22 cellular contexts compared by ENCODE assay signal in genomic region chr22:17963015-17963414, GRCh38.
A peak's percentile ranks its signal among the peaks of the same experiment; 100 is the strongest.
DNase-seq lines count a peak whose midpoint lies in the region; ATAC-seq, FAIRE-seq and TF ChIP-seq lines count a peak whose summit lies in the region.
"Had no signal": no experiment of that assay in that cellular context is flagged by ENCODE, and none has a peak within 500 bp of the region (broad histone marks: within the 10 kb centered on the region; RNA-seq: fewer than 3 reads in every experiment).

No MANE protein-coding gene starts in this region.

- TF ChIP-seq CTCF in astrocyte (IDR thresholded peaks at IDR 0.05; ENCODE audit: insufficient read depth, low read depth, low read length), result no peak

- H3K27me3 ChIP-seq in BLaER1, result no peaks in the 10 kb centered on the region
- H3K27me3 ChIP-seq in CD4-positive, CD25-positive, alpha-beta regulatory T cell (ENCODE audit: control insufficient read depth, insufficient read depth, low read length), result no peaks in the 10 kb centered on the region
- H3K27me3 ChIP-seq in astrocyte (ENCODE audit: insufficient read depth, low read length), result no peaks in the 10 kb centered on the region
- H3K27me3 ChIP-seq: MG63 had no signal

- no peak for FAIRE-seq in astrocyte (lab: Jason Lieb, UNC)
- FAIRE-seq: D721Med, GM19239, H54 had no signal

- H3K79me2 ChIP-seq in astrocyte (ENCODE audit: insufficient read depth, low read length), result peaks cover 89% of the 10 kb centered on the region

- peaks cover 58% of the 10 kb centered on the region for H3K4me1 ChIP-seq in BLaER1
- H3K4me1 ChIP-seq in CD4-positive, CD25-positive, alpha-beta regulatory T cell (ENCODE audit: control insufficient read depth, insufficient read depth, low read length, poor library complexity, severe bottlenecking), result no peaks in the 10 kb centered on the region
- H3K4me1 ChIP-seq in astrocyte (ENCODE audit: insufficient read depth, low read length), result no peaks in the 10 kb centered on the region

- H3K9me3 Mint-ChIP-seq in CD4-positive, CD25-positive, alpha-beta regulatory T cell, result no peaks in the 10 kb centered on the region
- H3K9me3 Mint-ChIP-seq in astrocyte (ENCODE audit: unreplicated experiment), result no peaks in the 10 kb centered on the region
- H3K9me3 Mint-ChIP-seq in stimulated activated memory B cell treated with anti-CD40 and anti-IgM and Interleukin-4, amounts not matched to agents 10 μg/mL and 1 μg/mL and 100 μg/mL, for 72 hours, result no peaks in the 10 kb centered on the region
- no peaks in the 10 kb centered on the region for H3K9me3 Mint-ChIP-seq in activated T-helper 1 cell treated with anti-CD3 and anti-CD28 coated beads, Interleukin-12 subunit alpha, Interleukin-12 subunit beta, Interleukin-2, Interleukin-4 antibody, amounts not matched to agents 30 ng/mL and 10 ng/mL and 1 ng/mL, durations not matched to agents 14 hours and 24 hours and 36 hours
- H3K9me3 Mint-ChIP-seq: CD4-positive, alpha-beta T cell had no signal

- H3K4me2 ChIP-seq in BLaER1 (peak overlapping the region; percentile 77; the same call in 1 of the 2 replicates), astrocyte (ENCODE audit: low read length) (no peak overlapping the region)
- H3K4me2 ChIP-seq: PC-9 had no signal

- H3K27ac Mint-ChIP-seq in CD4-positive, CD25-positive, alpha-beta regulatory T cell, result peak overlapping the region in 2 of 3 donors; percentile 43 to 62
- no peak overlapping the region for H3K27ac Mint-ChIP-seq in astrocyte (ENCODE audit: unreplicated experiment)
- peak overlapping the region; percentile 30 for H3K27ac Mint-ChIP-seq in stimulated activated memory B cell treated with anti-CD40 and anti-IgM and Interleukin-4, amounts not matched to agents 10 μg/mL and 1 μg/mL and 100 μg/mL, for 72 hours
- H3K27ac Mint-ChIP-seq in activated T-helper 1 cell treated with anti-CD3 and anti-CD28 coated beads, Interleukin-12 subunit alpha, Interleukin-12 subunit beta, Interleukin-2, Interleukin-4 antibody, amounts not matched to agents 30 ng/mL and 10 ng/mL and 1 ng/mL, durations not matched to agents 14 hours and 24 hours and 36 hours, result no peak overlapping the region
- H3K27ac Mint-ChIP-seq: CD4-positive, alpha-beta T cell had no signal

- H3K36me3 Mint-ChIP-seq in CD4-positive, CD25-positive, alpha-beta regulatory T cell, result peaks cover 9% of the 10 kb centered on the region
- peaks cover 19% of the 10 kb centered on the region for H3K36me3 Mint-ChIP-seq in astrocyte (ENCODE audit: low read depth, unreplicated experiment)
- H3K36me3 Mint-ChIP-seq in stimulated activated memory B cell treated with anti-CD40 and anti-IgM and Interleukin-4, amounts not matched to agents 10 μg/mL and 1 μg/mL and 100 μg/mL, for 72 hours, result peaks cover 38% of the 10 kb centered on the region
- H3K36me3 Mint-ChIP-seq in activated T-helper 1 cell treated with anti-CD3 and anti-CD28 coated beads, Interleukin-12 subunit alpha, Interleukin-12 subunit beta, Interleukin-2, Interleukin-4 antibody, amounts not matched to agents 30 ng/mL and 10 ng/mL and 1 ng/mL, durations not matched to agents 14 hours and 24 hours and 36 hours (ENCODE audit: low read depth), result no peaks in the 10 kb centered on the region

- H3K4me3 ChIP-seq in BLaER1 (no peak overlapping the region), astrocyte (ENCODE audit: insufficient read depth, low read depth, low read length) (no peak overlapping the region)
- H3K4me3 ChIP-seq in CD4-positive, CD25-positive, alpha-beta regulatory T cell (ENCODE audit: low read depth, low read length), result no peak overlapping the region
- H3K4me3 ChIP-seq: MG63, PC-9 had no signal

- H4K20me1 ChIP-seq in BLaER1 (peaks cover 92% of the 10 kb centered on the region), astrocyte (ENCODE audit: insufficient read depth, low read length) (peaks cover 82% of the 10 kb centered on the region)

- H3K27me3 Mint-ChIP-seq in CD4-positive, CD25-positive, alpha-beta regulatory T cell, result no peaks in the 10 kb centered on the region
- H3K27me3 Mint-ChIP-seq in astrocyte (ENCODE audit: low read depth, unreplicated experiment), result no peaks in the 10 kb centered on the region
- no peaks in the 10 kb centered on the region for H3K27me3 Mint-ChIP-seq in stimulated activated memory B cell treated with anti-CD40 and anti-IgM and Interleukin-4, amounts not matched to agents 10 μg/mL and 1 μg/mL and 100 μg/mL, for 72 hours
- no peaks in the 10 kb centered on the region for H3K27me3 Mint-ChIP-seq in activated T-helper 1 cell treated with anti-CD3 and anti-CD28 coated beads, Interleukin-12 subunit alpha, Interleukin-12 subunit beta, Interleukin-2, Interleukin-4 antibody, amounts not matched to agents 30 ng/mL and 10 ng/mL and 1 ng/mL, durations not matched to agents 14 hours and 24 hours and 36 hours (ENCODE audit: insufficient read depth)
- H3K27me3 Mint-ChIP-seq: CD4-positive, alpha-beta T cell had no signal

- no peak overlapping the region for H3K9ac ChIP-seq in BLaER1
- no peak overlapping the region for H3K9ac ChIP-seq in astrocyte (ENCODE audit: low read length)

- H3K4me1 Mint-ChIP-seq in CD4-positive, CD25-positive, alpha-beta regulatory T cell, result peaks cover 0 to 15% (median 6%) of the 10 kb centered on the region in 4 donors
- H3K4me1 Mint-ChIP-seq in astrocyte (ENCODE audit: low read depth, unreplicated experiment), result peaks cover 45% of the 10 kb centered on the region
- peaks cover 83% of the 10 kb centered on the region for H3K4me1 Mint-ChIP-seq in stimulated activated memory B cell treated with anti-CD40 and anti-IgM and Interleukin-4, amounts not matched to agents 10 μg/mL and 1 μg/mL and 100 μg/mL, for 72 hours
- no peaks in the 10 kb centered on the region for H3K4me1 Mint-ChIP-seq in activated T-helper 1 cell treated with anti-CD3 and anti-CD28 coated beads, Interleukin-12 subunit alpha, Interleukin-12 subunit beta, Interleukin-2, Interleukin-4 antibody, amounts not matched to agents 30 ng/mL and 10 ng/mL and 1 ng/mL, durations not matched to agents 14 hours and 24 hours and 36 hours (ENCODE audit: low read depth)

- H3K36me3 ChIP-seq in BLaER1 (peaks cover 12% of the 10 kb centered on the region; the same call in 1 of the 2 replicates), astrocyte (ENCODE audit: insufficient read depth, low read length) (no peaks in the 10 kb centered on the region)
- H3K36me3 ChIP-seq in CD4-positive, CD25-positive, alpha-beta regulatory T cell (ENCODE audit: control insufficient read depth, insufficient read depth, low read length), result no peaks in the 10 kb centered on the region

- H3K27ac ChIP-seq in BLaER1 (no peak overlapping the region), astrocyte (ENCODE audit: low read depth, low read length) (no peak overlapping the region)
- no peak overlapping the region for H3K27ac ChIP-seq in CD4-positive, CD25-positive, alpha-beta regulatory T cell (ENCODE audit: insufficient read depth, low read length, poor library complexity, severe bottlenecking)
- H3K27ac ChIP-seq: PC-9 had no signal

- no peak overlapping the region for H2AFZ ChIP-seq in astrocyte (ENCODE audit: low read depth, low read length)
- H2AFZ ChIP-seq: PC-9 had no signal

- no peak for ATAC-seq in CD4-positive, CD25-positive, alpha-beta regulatory T cell (ENCODE audit: low read depth in 2 of 2)
- no peak for ATAC-seq in stimulated activated memory B cell treated with anti-CD40 and anti-IgM and Interleukin-4, amounts not matched to agents 10 μg/mL and 1 μg/mL and 100 μg/mL, for 72 hours

- intact Hi-C loops in activated T-helper 1 cell treated with anti-CD3 and anti-CD28 coated beads, Interleukin-12 subunit alpha, Interleukin-12 subunit beta, Interleukin-2, Interleukin-4 antibody, amounts not matched to agents 30 ng/mL and 10 ng/mL and 1 ng/mL, durations not matched to agents 14 hours and 24 hours and 36 hours (cut with micrococcal nuclease), result no loop called here

- no peak overlapping the region for H3K4me3 Mint-ChIP-seq in CD4-positive, CD25-positive, alpha-beta regulatory T cell
- H3K4me3 Mint-ChIP-seq in astrocyte (ENCODE audit: unreplicated experiment), result peak overlapping the region; percentile 27
- H3K4me3 Mint-ChIP-seq in stimulated activated memory B cell treated with anti-CD40 and anti-IgM and Interleukin-4, amounts not matched to agents 10 μg/mL and 1 μg/mL and 100 μg/mL, for 72 hours, result no peak overlapping the region
- H3K4me3 Mint-ChIP-seq in activated T-helper 1 cell treated with anti-CD3 and anti-CD28 coated beads, Interleukin-12 subunit alpha, Interleukin-12 subunit beta, Interleukin-2, Interleukin-4 antibody, amounts not matched to agents 30 ng/mL and 10 ng/mL and 1 ng/mL, durations not matched to agents 14 hours and 24 hours and 36 hours, result no peak overlapping the region
- H3K4me3 Mint-ChIP-seq: CD4-positive, alpha-beta T cell had no signal

- no peaks in the 10 kb centered on the region for H3K9me3 ChIP-seq in BLaER1
- H3K9me3 ChIP-seq in CD4-positive, CD25-positive, alpha-beta regulatory T cell (ENCODE audit: control insufficient read depth in 2 of 2, low read length in 2 of 2), result no peaks in the 10 kb centered on the region
- no peaks in the 10 kb centered on the region for H3K9me3 ChIP-seq in astrocyte (ENCODE audit: insufficient read depth, low read depth, low read length)
- H3K9me3 ChIP-seq: MG63 had no signal

- DNase-seq in CD4-positive, CD25-positive, alpha-beta regulatory T cell, result no peak
- no peak for DNase-seq in astrocyte (ENCODE audit: low read depth)
- DNase-seq in cerebellar cortex (ENCODE audit: low spot score), result no peak
- DNase-seq in NCI-H446 (lab: John Stamatoyannopoulos, UW), result no peak
- DNase-seq in activated T-helper 1 cell treated with anti-CD3 and anti-CD28 coated beads, Interleukin-12 subunit alpha, Interleukin-12 subunit beta, Interleukin-2, Interleukin-4 antibody, amounts not matched to agents 30 ng/mL and 10 ng/mL and 1 ng/mL, durations not matched to agents 14 hours and 24 hours and 36 hours (ENCODE audit: low spot score), result no peak
- DNase-seq: CD4-positive, alpha-beta T cell; KG1; MG63; NCI-H1105 treated with DMSO at 0.1 percent for 48 hours; NCI-H146; NCI-H1930; NCI-H446 treated with DMSO at 0.1 percent for 48 hours; NCI-H526; NCI-H82; NK-92 treated with Interleukin-12 subunit alpha and Interleukin-12 subunit beta, amount 100 ng/mL, for 24 hours; PC-9; SHP77 had no signal

Comparison
In these comparisons a context has a peak if more than half of its experiments do, and no peak if none do; other contexts are left out.
1. H3K27ac Mint-ChIP-seq: peak in CD4-positive, CD25-positive, alpha-beta regulatory T cell (2 of 3) and stimulated activated memory B cell treated with anti-CD40 and anti-IgM and Interleukin-4, amounts not matched to agents 10 μg/mL and 1 μg/mL and 100 μg/mL, for 72 hours (single experiment); none in astrocyte (single experiment) and activated T-helper 1 cell treated with anti-CD3 and anti-CD28 coated beads, Interleukin-12 subunit alpha, Interleukin-12 subunit beta, Interleukin-2, Interleukin-4 antibody, amounts not matched to agents 30 ng/mL and 10 ng/mL and 1 ng/mL, durations not matched to agents 14 hours and 24 hours and 36 hours (single experiment).